In genomic region chr16:14307623-14308356, GRCh38 we compare ENCODE assay signal across 10 cellular contexts.
DNase-seq lines count a peak whose midpoint lies in the region; ATAC-seq and TF ChIP-seq lines count a peak whose summit lies in the region.
"Had no signal": no experiment of that assay in that cellular context is flagged by ENCODE, and none has a peak within 500 bp of the region (broad histone marks: within the 10 kb centered on the region; RNA-seq: fewer than 3 reads in every experiment).

No MANE protein-coding gene starts in this region.

- no peaks in the 10 kb centered on the region for H3K9me2 ChIP-seq in PC-3 (replicated peaks; ENCODE audit: low read length)

- no peaks in the 10 kb centered on the region for H3F3A ChIP-seq in PC-3 (ENCODE audit: low read length, unreplicated experiment)

- peak overlapping the region; percentile 65 for H2BK120ac ChIP-seq in trophoblast cell (ENCODE audit: insufficient read depth, low read length, poor library complexity)

- no peak for TF ChIP-seq CTCF in Calu3 (IDR thresholded peaks at IDR 0.05; ENCODE audit: unreplicated experiment)
- no peak for TF ChIP-seq CTCF in PC-3 (conservative IDR thresholded peaks at IDR 0.05; ENCODE audit: low read depth, low read length)

- H3K36me3 ChIP-seq in PC-3 (ENCODE audit: low read depth, low read length) (no peaks in the 10 kb centered on the region), trophoblast cell (ENCODE audit: control insufficient read depth in 1 of 2, insufficient read depth in 2 of 2, low read length in 2 of 2) (no peaks in the 10 kb centered on the region)

- H2BK5ac ChIP-seq in trophoblast cell (ENCODE audit: low read depth, low read length, poor library complexity), result peak overlapping the region; percentile 62

- peak overlapping the region; percentile 48 for H3K9ac ChIP-seq in PC-3 (ENCODE audit: low read length)
- H3K9ac ChIP-seq in trophoblast cell (ENCODE audit: low read length), result no peak overlapping the region

- H3K4me3 ChIP-seq in PC-3 (ENCODE audit: low read length), result no peak overlapping the region
- no peak overlapping the region for H3K4me3 ChIP-seq in trophoblast cell (ENCODE audit: low read depth, low read length)

- H3K18ac ChIP-seq in trophoblast cell (ENCODE audit: low read length), result peak overlapping the region; percentile 88

- peak overlapping the region; percentile 41; the same call in 1 of the 2 replicates for H3K4me2 ChIP-seq in PC-3 (ENCODE audit: low read length)
- peak overlapping the region; percentile 34 for H3K4me2 ChIP-seq in trophoblast cell (ENCODE audit: low read length)

- H3K27me3 Mint-ChIP-seq in Calu3 (ENCODE audit: unreplicated experiment), result no peaks in the 10 kb centered on the region
- H3K27me3 Mint-ChIP-seq: memory B cell had no signal

- POLR2A ChIA-PET in PC-3 (lab: Charles Lee; ENCODE audit: unreplicated experiment), result no interaction called here

- H2AK5ac ChIP-seq in trophoblast cell (ENCODE audit: low read length), result peak overlapping the region; percentile 30

- H2AFZ ChIP-seq in PC-3 (ENCODE audit: low read length), result no peak overlapping the region; the same call in 1 of the 2 replicates
- no peak overlapping the region for H2AFZ ChIP-seq in trophoblast cell (ENCODE audit: insufficient read depth, low read length, poor library complexity)

- CTCF ChIA-PET in Calu3 (lab: Charles Lee) (interaction anchor here (0.6 kb wide), 1 partner anchor 34 kb away, joined by 3 read pairs; no protein-coding TSS in a partner anchor), PC-3 (lab: Charles Lee) (no interaction called here)

- no peak for ATAC-seq in PC-3
- ATAC-seq in esophagus mucosa, result peak; percentile 34
- no peak for ATAC-seq in HG03565 (IDR thresholded peaks at IDR 0.05; ENCODE audit: unreplicated experiment)
- no peak for ATAC-seq in HG03039 (IDR thresholded peaks at IDR 0.05; ENCODE audit: unreplicated experiment)

- H4K91ac ChIP-seq in trophoblast cell (ENCODE audit: low read depth, low read length), result peak overlapping the region; percentile 75

- peak overlapping the region; percentile 57 for H4K8ac ChIP-seq in trophoblast cell (ENCODE audit: low read depth, low read length)

- no peak overlapping the region for H4K12ac ChIP-seq in trophoblast cell (ENCODE audit: low read depth, low read length)

- H3K4me3 Mint-ChIP-seq in Calu3 (ENCODE audit: low read depth, unreplicated experiment), result no peak overlapping the region
- H3K4me3 Mint-ChIP-seq: memory B cell had no signal

- H3K4me1 ChIP-seq in PC-3 (ENCODE audit: insufficient read depth, low read length) (peaks cover 58% of the 10 kb centered on the region), trophoblast cell (ENCODE audit: control insufficient read depth in 1 of 2, insufficient read depth in 2 of 2, low read length in 2 of 2) (peaks cover 38 to 40% of the 10 kb centered on the region in 2 experiments)

- H3K36me3 Mint-ChIP-seq in Calu3 (ENCODE audit: insufficient read depth, unreplicated experiment), result peaks cover 13% of the 10 kb centered on the region
- H3K36me3 Mint-ChIP-seq: memory B cell had no signal

- H3K27me3 ChIP-seq in PC-3 (ENCODE audit: low read length) (no peaks in the 10 kb centered on the region), trophoblast cell (ENCODE audit: insufficient read depth, low read length) (no peaks in the 10 kb centered on the region)

- H3K23ac ChIP-seq in trophoblast cell (ENCODE audit: low read length), result no peak overlapping the region

- BruUV-seq in Calu3 (replicated peaks; lab: Mats Ljungman, UMichigan) (no TSS peak), PC-3 (replicated peaks; lab: Mats Ljungman, UMichigan) (no TSS peak)

- intact Hi-C loops in Calu3 (cut with micrococcal nuclease; ENCODE audit: unreplicated experiment) (loop anchor here (10.0 kb wide), 1 partner anchor 57 kb away; no protein-coding TSS in a partner anchor), PC-3 (cut with micrococcal nuclease) (loop anchor here (10.0 kb wide), 1 partner anchor 77 kb away; no protein-coding TSS in a partner anchor)

- peak overlapping the region; percentile 4 for H3K27ac Mint-ChIP-seq in Calu3 (ENCODE audit: unreplicated experiment)
- H3K27ac Mint-ChIP-seq: memory B cell had no signal

- peak; percentile 33 for DNase-seq in Calu3
- no peak for DNase-seq in PC-3
- DNase-seq in trophoblast cell, result peak; percentile 30 to 52
- no peak for DNase-seq in cerebellum (ENCODE audit: low spot score)
- DNase-seq in NCI-H345 treated with DMSO at 0.1 percent for 48 hours (lab: John Stamatoyannopoulos, UW; ENCODE audit: unreplicated experiment), result no peak
- DNase-seq: NCI-H524 treated with DMSO at 0.1 percent for 48 hours had no signal

- H3K14ac ChIP-seq in trophoblast cell (ENCODE audit: low read length), result peak overlapping the region; percentile 71

- H3K9me3 Mint-ChIP-seq in Calu3 (ENCODE audit: low read depth, unreplicated experiment), result no peaks in the 10 kb centered on the region
- H3K9me3 Mint-ChIP-seq: memory B cell had no signal

- H3K79me2 ChIP-seq in PC-3 (ENCODE audit: low read length), result peaks cover 92% of the 10 kb centered on the region
- H3K79me2 ChIP-seq in trophoblast cell (ENCODE audit: control insufficient read depth, insufficient read depth, low read length, poor library complexity), result peaks cover 21% of the 10 kb centered on the region

- H3K4ac ChIP-seq in trophoblast cell (ENCODE audit: low read depth, low read length), result peak overlapping the region; percentile 56

- H2BK12ac ChIP-seq in trophoblast cell (ENCODE audit: low read length), result peak overlapping the region; percentile 67

- H3K27ac ChIP-seq in PC-3 (ENCODE audit: low read length) (peak overlapping the region; percentile 87), trophoblast cell (ENCODE audit: low read depth, low read length) (peak overlapping the region; percentile 90)

- no CpG with 5 or more reads among the region's 22 CpGs for WGBS in trophoblast cell (ENCODE audit: extremely low coverage, insufficient coverage, insufficient read length)

- no peaks in the 10 kb centered on the region for H4K20me1 ChIP-seq in PC-3 (ENCODE audit: low read length)

- no peaks in the 10 kb centered on the region for H3K9me3 ChIP-seq in PC-3 (ENCODE audit: low read length)
- no peaks in the 10 kb centered on the region for H3K9me3 ChIP-seq in trophoblast cell (ENCODE audit: insufficient read depth, low read depth, low read length)

- peaks cover 28% of the 10 kb centered on the region for H3K4me1 Mint-ChIP-seq in Calu3 (ENCODE audit: low read depth, unreplicated experiment)

- peaks cover 34% of the 10 kb centered on the region for H3K79me1 ChIP-seq in trophoblast cell (ENCODE audit: low read length)

Comparison
In these comparisons a context has a peak if more than half of its experiments do, and no peak if none do; other contexts are left out.
1. DNase-seq: peak in Calu3 (single experiment) and trophoblast cell (2 of 2); none in PC-3 (single experiment), cerebellum (single experiment) and NCI-H345 treated with DMSO at 0.1 percent for 48 hours (single experiment).